8 cellular contexts compared by ENCODE assay signal in genomic region chr9:92097997-92098482, GRCh38. TPM values are rescaled to one million over a fixed set of nuclear protein-coding genes. Genes with fewer than 3 reads are reported as not detected.
A peak's percentile ranks its signal among the peaks of the same experiment; 100 is the strongest.
DNase-seq lines count a peak whose midpoint lies in the region; ATAC-seq and TF ChIP-seq lines count a peak whose summit lies in the region.

No MANE protein-coding gene starts in this region.

- peak; percentile 30 for DNase-seq in EH (ENCODE audit: low read depth)
- peak in 2 of 3 experiments; percentile 32 to 65 for DNase-seq in activated CD8-positive, alpha-beta memory T cell treated with anti-CD3 and anti-CD28 coated beads for 48 hours (ENCODE audit: low read depth in 2 of 3, low spot score in 2 of 3)
- peak; percentile 86 for DNase-seq in epithelial cell of esophagus (ENCODE audit: low read depth)
- DNase-seq in testis: peak; percentile 94
- no peak for DNase-seq in DMS53 treated with DMSO at 0.1 percent for 48 hours (lab: John Stamatoyannopoulos, UW; ENCODE audit: unreplicated experiment)

- H3K4me3 ChIP-seq in epithelial cell of esophagus (ENCODE audit: low read length): peak overlapping the region; percentile 13
- peak overlapping the region; percentile 8 to 37 for H3K4me3 ChIP-seq in muscle layer of duodenum (ENCODE audit: low read depth in 1 of 2, low read length in 2 of 2)
- peak overlapping the region; percentile 12 to 15 for H3K4me3 ChIP-seq in testis

- intact Hi-C loops in testis (cut with DNase I; ENCODE audit: low total_unique reads): no loop called here

- H3K4me1 ChIP-seq in muscle layer of duodenum (ENCODE audit: control insufficient read depth in 1 of 2, insufficient read depth in 2 of 2, low read length in 2 of 2) (peaks cover 0 to 3% of the 10 kb centered on the region in 2 donors), testis (no peaks in the 10 kb centered on the region)

- ATAC-seq in HG03571 (IDR thresholded peaks at IDR 0.05; ENCODE audit: unreplicated experiment): no peak
- no peak for ATAC-seq in GM19455 (IDR thresholded peaks at IDR 0.05; ENCODE audit: unreplicated experiment)

- TF ChIP-seq POLR2A in testis (IDR thresholded peaks at IDR 0.05): no peak

- peaks cover 3% of the 10 kb centered on the region in 2 donors for H3K36me3 ChIP-seq in muscle layer of duodenum (ENCODE audit: control insufficient read depth in 1 of 2, insufficient read depth in 2 of 2, low read length in 2 of 2)
- H3K36me3 ChIP-seq in testis (ENCODE audit: low read depth, missing control alignments): no peaks in the 10 kb centered on the region

- TF ChIP-seq CTCF in epithelial cell of esophagus (IDR thresholded peaks at IDR 0.05; ENCODE audit: insufficient read depth, low read depth, low read length, missing control alignments): no peak
- TF ChIP-seq CTCF in testis (IDR thresholded peaks at IDR 0.05): no peak

- H3K9me3 ChIP-seq in muscle layer of duodenum (ENCODE audit: control insufficient read depth in 1 of 2, low read length in 2 of 2) (no peaks in the 10 kb centered on the region), testis (no peaks in the 10 kb centered on the region)

- WGBS in testis, 2 donors: 33 to 44% methylated on average over 26 of the region's 26 CpGs

- no peaks in the 10 kb centered on the region for H3K27me3 ChIP-seq in muscle layer of duodenum (ENCODE audit: low read depth, low read length)
- no peaks in the 10 kb centered on the region for H3K27me3 ChIP-seq in testis

- H3K27ac ChIP-seq in muscle layer of duodenum (ENCODE audit: low read length) (no peak overlapping the region), testis (peak overlapping the region; percentile 12 to 76)

RNA-seq across cellular contexts. Expression of gene SPTLC1, which starts 17.2 kb away (rescaled TPM):
- total RNA-seq in testis: 100 to 1,000 TPM in 1 of 2 donors, 10 to 100 TPM in 1; 77.1 to 104 TPM
- polyA plus RNA-seq in testis (ENCODE audit: insufficient read depth, low read depth, low replicate concordance): 71.6 TPM
